1 cellular context compared by ENCODE assay signal in genomic region chr9:132942541-132943182, GRCh38.
TF ChIP-seq lines count a peak whose summit lies in the region.

No MANE protein-coding gene starts in this region.

TF ChIP-seq in K562, 482 proteins besides CTCF, POLR2A, EP300 and RAD21:
- peak; percentile 67 for TF ChIP-seq PRDM10 (IDR thresholded peaks at IDR 0.05; ENCODE audit: partially characterized antibody)
- no peak for TF ChIP-seq JUN (IDR thresholded peaks at IDR 0.05; ENCODE audit: borderline replicate concordance, low read depth, low read length)
- no peak for TF ChIP-seq JUN (CRISPR knock-in tag; IDR thresholded peaks at IDR 0.05; ENCODE audit: borderline replicate concordance)
- no peak for TF ChIP-seq CTCFL (IDR thresholded peaks at IDR 0.05; ENCODE audit: borderline replicate concordance, insufficient read depth, low read depth, low read length, poor library complexity, severe bottlenecking)
- no peak for TF ChIP-seq PML (IDR thresholded peaks at IDR 0.05; ENCODE audit: low read length)
- TF ChIP-seq FOS (IDR thresholded peaks at IDR 0.05; ENCODE audit: extremely low read depth, insufficient read length) = no peak
- TF ChIP-seq ZFP91 (CRISPR knock-in tag; IDR thresholded peaks at IDR 0.05) = no peak
- peak; percentile 91 to 92 for TF ChIP-seq KDM1A (IDR thresholded peaks at IDR 0.05)
- no peak for TF ChIP-seq TEAD4 (IDR thresholded peaks at IDR 0.05; ENCODE audit: low read length)
- no peak for TF ChIP-seq TEAD4 (CRISPR knock-in tag; IDR thresholded peaks at IDR 0.05; ENCODE audit: borderline replicate concordance)
- TF ChIP-seq SAP30 (IDR thresholded peaks at IDR 0.05; ENCODE audit: borderline replicate concordance, insufficient read depth, low read depth, low read length, poor library complexity, severe bottlenecking) = no peak
- TF ChIP-seq ZNF584 (CRISPR knock-in tag; IDR thresholded peaks at IDR 0.05; ENCODE audit: low read depth) = no peak
- TF ChIP-seq TFE3 (CRISPR knock-in tag; IDR thresholded peaks at IDR 0.05) = peak; percentile 12; the same call in 1 of the 2 replicates
- no peak for TF ChIP-seq GATA2 (CRISPR knock-in tag; IDR thresholded peaks at IDR 0.05)
- peak; percentile 27; the same call in 1 of the 2 replicates for TF ChIP-seq HDAC2 (IDR thresholded peaks at IDR 0.05)
- TF ChIP-seq PATZ1 (CRISPR knock-in tag; IDR thresholded peaks at IDR 0.05; ENCODE audit: borderline replicate concordance) = no peak
- TF ChIP-seq TEAD1 (CRISPR knock-in tag; IDR thresholded peaks at IDR 0.05) = 0 out of 4 replicates have a peak, but pooled peaks of 1 of the 2 experiments have one; percentile 37
- peak; percentile 20; the same call in 1 of the 2 replicates for TF ChIP-seq ATF3 (IDR thresholded peaks at IDR 0.05)
- TF ChIP-seq ATF3 (CRISPR knock-in tag; conservative IDR thresholded peaks at IDR 0.05) = no peak
- TF ChIP-seq RCOR1 (IDR thresholded peaks at IDR 0.05; ENCODE audit: borderline replicate concordance in 1 of 2, low read depth in 2 of 2, low read length in 2 of 2) = 0 out of 4 replicates have a peak, but pooled peaks of 1 of the 2 experiments have one; percentile 21
- TF ChIP-seq RFX5 (IDR thresholded peaks at IDR 0.05; ENCODE audit: low read depth, low read length) = no peak
- TF ChIP-seq BHLHE40 (IDR thresholded peaks at IDR 0.05; ENCODE audit: low read length) = peak; percentile 42; the same call in 1 of the 2 replicates
- TF ChIP-seq RAD51 (IDR thresholded peaks at IDR 0.05; ENCODE audit: borderline replicate concordance, low read depth) = no peak
- no peak for TF ChIP-seq ZBTB34 (CRISPR knock-in tag; IDR thresholded peaks at IDR 0.05)
- peak in 1 of 2 experiments; percentile 54; a peak in 1 of 4 replicates for TF ChIP-seq HDAC1 (IDR thresholded peaks at IDR 0.05)
- no peak for TF ChIP-seq ZNF212 (CRISPR knock-in tag; IDR thresholded peaks at IDR 0.05)
TF ChIP-seq in K562: peak in this region for 9.
